ENCODE assay signal across 24 cellular contexts in the genomic region with DNA sequence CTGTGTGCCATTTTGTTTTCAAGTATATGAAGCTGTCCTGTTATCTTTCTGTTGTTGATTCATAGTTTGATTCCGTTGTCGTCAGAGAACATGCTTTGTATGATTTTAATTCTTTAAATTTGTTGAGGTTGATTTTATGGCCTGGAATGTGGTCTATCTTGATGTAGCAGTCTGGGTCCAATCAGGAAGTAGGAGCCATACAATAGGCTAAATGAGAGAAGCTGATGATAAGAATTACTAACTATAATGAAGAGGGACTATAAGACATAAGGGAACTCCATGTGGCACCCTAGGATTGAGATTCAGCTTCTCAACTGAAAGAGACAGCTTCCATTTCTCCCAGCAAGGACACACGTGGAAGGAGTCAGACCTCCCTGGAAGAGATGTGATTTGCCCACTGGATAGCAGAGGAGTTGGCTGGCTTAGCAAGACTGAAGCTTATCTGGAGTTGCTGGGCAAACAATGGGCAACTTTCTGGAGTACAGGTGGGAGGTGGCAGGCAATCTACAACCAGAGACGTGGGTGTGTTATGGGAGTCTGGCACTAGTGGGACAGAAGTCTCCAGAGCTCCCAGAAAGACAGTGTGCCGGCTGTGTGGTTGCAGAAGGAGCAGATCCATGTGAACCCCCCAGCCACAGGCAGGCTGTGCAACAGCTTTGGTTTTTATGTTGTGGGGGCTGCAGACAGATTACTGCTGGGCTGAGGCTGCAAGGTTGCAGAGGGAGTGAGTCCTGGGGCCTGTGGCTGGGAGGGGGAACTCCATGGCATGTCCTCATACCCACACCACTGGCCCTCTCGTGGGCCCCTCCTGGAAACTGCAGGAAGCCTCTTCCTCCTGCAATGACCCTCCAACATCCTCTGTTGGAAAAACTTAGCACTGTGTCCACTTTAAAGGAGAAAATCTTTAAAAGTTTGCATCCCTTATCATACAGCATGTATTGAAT. TPM values are rescaled to one million over a fixed set of nuclear protein-coding genes. Genes with fewer than 3 reads are reported as not detected.
DNase-seq lines count a peak whose midpoint lies in the region; ATAC-seq and TF ChIP-seq lines count a peak whose summit lies in the region.
"Had no signal": no experiment of that assay in that cellular context is flagged by ENCODE, and none has a peak within 500 bp of the region (broad histone marks: within the 10 kb centered on the region; RNA-seq: fewer than 3 reads in every experiment).

No MANE protein-coding gene starts in this region.

- no peak overlapping the region for H3K4me3 Mint-ChIP-seq in activated T-cell treated with anti-CD3 and anti-CD28 coated beads, Interleukin-2, amount 50 U/mL, for 24 hours
- H3K4me3 Mint-ChIP-seq in T-cell, result peak overlapping the region in 1 of 3 donors; percentile 1
- no peak overlapping the region for H3K4me3 Mint-ChIP-seq in endodermal cell
- H3K4me3 Mint-ChIP-seq: activated CD4-positive, alpha-beta T cell treated with anti-CD3 and anti-CD28 coated beads, Interleukin-2, amount 10 ng/mL, durations not matched to agents 7 days and 5 days; activated T-helper 1 cell treated with anti-CD3 and anti-CD28 coated beads, Interleukin-12 subunit alpha, Interleukin-12 subunit beta, Interleukin-2, Interleukin-4 antibody, amounts not matched to agents 30 ng/mL and 10 ng/mL and 1 ng/mL, durations not matched to agents 14 hours and 24 hours and 36 hours had no signal

- peaks cover 3% of the 10 kb centered on the region for H3K9me3 Mint-ChIP-seq in activated T-cell treated with anti-CD3 and anti-CD28 coated beads, Interleukin-2, amount 50 U/mL, for 24 hours
- H3K9me3 Mint-ChIP-seq in T-cell (no peaks in the 10 kb centered on the region), endodermal cell (peaks cover 19% of the 10 kb centered on the region)

- no peak overlapping the region for H3K9ac ChIP-seq in endodermal cell (ENCODE audit: extremely low read depth, low read length, poor library complexity, severe bottlenecking)
- H3K9ac ChIP-seq: BLaER1 had no signal

- CTCF ChIA-PET in T-cell (lab: Charles Lee), result interaction anchor here in 1 of 2 donors (1.0 to 1.1 kb wide), 2 partner anchors 37 to 48 kb away, joined by 3 to 4 read pairs; no protein-coding TSS in a partner anchor

- no peaks in the 10 kb centered on the region for H3K36me3 ChIP-seq in endodermal cell (ENCODE audit: control insufficient read depth, insufficient read depth, low read length)
- H3K36me3 ChIP-seq: BLaER1 had no signal

- H3K4me3 ChIP-seq in endodermal cell (ENCODE audit: low read length), result no peak overlapping the region
- H3K4me3 ChIP-seq: BLaER1, K562, spleen had no signal

- peaks cover 96% of the 10 kb centered on the region for H3K4me1 Mint-ChIP-seq in activated T-cell treated with anti-CD3 and anti-CD28 coated beads, Interleukin-2, amount 50 U/mL, for 24 hours (ENCODE audit: low read depth)
- H3K4me1 Mint-ChIP-seq in T-cell (peaks cover 91 to 98% (median 95%) of the 10 kb centered on the region in 3 donors), endodermal cell (peaks cover 6% of the 10 kb centered on the region)

- H3K9me3 ChIP-seq in endodermal cell (ENCODE audit: control insufficient read depth, low read length), result no peaks in the 10 kb centered on the region
- H3K9me3 ChIP-seq: spleen had no signal

- WGBS in endodermal cell (ENCODE audit: insufficient coverage in 1 of 2, insufficient read length in 1 of 2), 2 experiments, result 75 to 77% methylated on average over 3 to 6 of the region's 6 CpGs

- ATAC-seq in T-cell (replicated peaks in 1 of 4) (no peak), GM19035 (IDR thresholded peaks at IDR 0.05; ENCODE audit: unreplicated experiment) (no peak)
- ATAC-seq: K562, left ventricle myocardium superior had no signal

- peaks cover 5% of the 10 kb centered on the region for H3K4me1 ChIP-seq in endodermal cell (ENCODE audit: control insufficient read depth, insufficient read depth, low read length)

- POLR2A ChIA-PET in T-cell (lab: Charles Lee), result interaction anchor here (0.6 to 1.3 kb wide), 3 partner anchors 16 to 490 kb away, joined by 3 read pairs; no protein-coding TSS in a partner anchor

- TF ChIP-seq CTCF in endodermal cell (conservative IDR thresholded peaks at IDR 0.05), result no peak

- H3K36me3 Mint-ChIP-seq in activated T-cell treated with anti-CD3 and anti-CD28 coated beads, Interleukin-2, amount 50 U/mL, for 24 hours (ENCODE audit: low read depth), result peaks cover 45% of the 10 kb centered on the region
- H3K36me3 Mint-ChIP-seq in T-cell, result peaks cover 63% of the 10 kb centered on the region
- no peaks in the 10 kb centered on the region for H3K36me3 Mint-ChIP-seq in endodermal cell (ENCODE audit: low read depth)

- no peak overlapping the region for H3K27ac ChIP-seq in endodermal cell (ENCODE audit: low read depth, low read length)
- H3K27ac ChIP-seq: BLaER1, epithelial cell of prostate, RWPE1 had no signal

- DNase-seq in activated T-cell treated with anti-CD3 and anti-CD28 coated beads, Interleukin-2, amount 50 U/mL, for 24 hours, result no peak
- DNase-seq in activated T-cell treated with anti-CD3 and anti-CD28 coated beads for 4 hours (no peak), T-cell (no peak), endodermal cell (peak; percentile 39), epidermal melanocyte (ENCODE audit: insufficient read length, low spot score) (no peak), DMS 273 treated with DMSO at 0.1 percent for 48 hours (lab: John Stamatoyannopoulos, UW) (no peak)
- DNase-seq in stimulated activated CD8-positive, alpha-beta memory T cell treated with anti-CD3 and anti-CD28 coated beads, Interleukin-4, amount 100 ng/mL, for 48 hours, result peak; percentile 24
- DNase-seq: activated CD4-positive, alpha-beta T cell treated with anti-CD3 and anti-CD28 coated beads, Interleukin-2, amount 10 ng/mL, durations not matched to agents 7 days and 5 days; dermis blood vessel endothelial cell; foreskin fibroblast; left ventricle myocardium superior; MM.1S; NCI-H1436 treated with DMSO at 0.1 percent for 48 hours; NCI-H524 treated with DMSO at 0.1 percent for 48 hours; spleen; stimulated activated CD4-positive, alpha-beta T cell treated with anti-CD3 and anti-CD28 coated beads, Interleukin-4, amount 100 ng/mL, for 24 hours had no signal

- no peaks in the 10 kb centered on the region for H3K27me3 Mint-ChIP-seq in activated T-cell treated with anti-CD3 and anti-CD28 coated beads, Interleukin-2, amount 50 U/mL, for 24 hours
- H3K27me3 Mint-ChIP-seq in T-cell (no peaks in the 10 kb centered on the region), endodermal cell (ENCODE audit: insufficient read depth) (peaks cover 10% of the 10 kb centered on the region)
- H3K27me3 Mint-ChIP-seq: activated CD4-positive, alpha-beta T cell treated with anti-CD3 and anti-CD28 coated beads, Interleukin-2, amount 10 ng/mL, durations not matched to agents 7 days and 5 days had no signal

- H3K27ac Mint-ChIP-seq in activated T-cell treated with anti-CD3 and anti-CD28 coated beads, Interleukin-2, amount 50 U/mL, for 24 hours, result peak overlapping the region; percentile 62
- H3K27ac Mint-ChIP-seq in T-cell (peak overlapping the region; percentile 99), endodermal cell (peak overlapping the region; percentile 19)
- H3K27ac Mint-ChIP-seq: activated T-helper 1 cell treated with anti-CD3 and anti-CD28 coated beads, Interleukin-12 subunit alpha, Interleukin-12 subunit beta, Interleukin-2, Interleukin-4 antibody, amounts not matched to agents 30 ng/mL and 10 ng/mL and 1 ng/mL, durations not matched to agents 14 hours and 24 hours and 36 hours had no signal

- H3K27me3 ChIP-seq in endodermal cell (ENCODE audit: control insufficient read depth, insufficient read depth, low read length, poor library complexity, severe bottlenecking), result no peaks in the 10 kb centered on the region
- H3K27me3 ChIP-seq: BLaER1, spleen had no signal

RNA-seq across cellular contexts. Expression of gene ZNF831, which starts 7.1 kb away (rescaled TPM):
- total RNA-seq in T-cell, result 10 to 100 TPM; 23.1 to 48.0 (median 29.7) TPM
- not detected for total RNA-seq in endodermal cell
- polyA plus RNA-seq in endodermal cell (2013, experiment 1 of 2), result not detected
- not detected for polyA plus RNA-seq in endodermal cell (2013, experiment 2 of 2)
- total RNA-seq: bronchial epithelial cell, K562, renal cortical epithelial cell had no signal
- polyA plus RNA-seq: K562 had no signal

Comparison
In these comparisons a context has a peak if more than half of its experiments do, and no peak if none do; other contexts are left out.
1. DNase-seq: peak in endodermal cell (single experiment) and stimulated activated CD8-positive, alpha-beta memory T cell treated with anti-CD3 and anti-CD28 coated beads, Interleukin-4, amount 100 ng/mL, for 48 hours (single experiment); none in activated T-cell treated with anti-CD3 and anti-CD28 coated beads, Interleukin-2, amount 50 U/mL, for 24 hours (single experiment), activated T-cell treated with anti-CD3 and anti-CD28 coated beads for 4 hours (single experiment), T-cell (0 of 34), epidermal melanocyte (single experiment) and DMS 273 treated with DMSO at 0.1 percent for 48 hours (single experiment).
2. H3K27ac Mint-ChIP-seq: peak in every context shown above with its lines; median percentile 99 in T-cell; 62 in activated T-cell treated with anti-CD3 and anti-CD28 coated beads, Interleukin-2, amount 50 U/mL, for 24 hours; 19 in endodermal cell.
3. RNA of gene ZNF831, which starts 7.1 kb away (total RNA-seq): 23.1 to 48.0 TPM in T-cell; not detected in endodermal cell; every median in the first group is over 10 times any median in the second.